ENCODE assay signal across 18 cellular contexts in genomic region chr1:214638997-214639396, GRCh38. TPM values are rescaled to one million over a fixed set of nuclear protein-coding genes. Genes with fewer than 3 reads are reported as not detected.
DNase-seq lines count a peak whose midpoint lies in the region; ATAC-seq and TF ChIP-seq lines count a peak whose summit lies in the region.
"Had no signal": no experiment of that assay in that cellular context is flagged by ENCODE, and none has a peak within 500 bp of the region (broad histone marks: within the 10 kb centered on the region; RNA-seq: fewer than 3 reads in every experiment).

No MANE protein-coding gene starts in this region.

- H3K27ac Mint-ChIP-seq in activated naive CD4-positive, alpha-beta T cell treated with anti-CD3 and anti-CD28 coated beads for 36 hours: peak overlapping the region; percentile 37
- no peak overlapping the region for H3K27ac Mint-ChIP-seq in activated naive CD8-positive, alpha-beta T cell treated with anti-CD3 and anti-CD28 coated beads, Interleukin-2, amount 50 U/mL, for 24 hours
- H3K27ac Mint-ChIP-seq: IgD-negative memory B cell had no signal

- H3K9me3 ChIP-seq in heart left ventricle: no peaks in the 10 kb centered on the region
- H3K9me3 ChIP-seq: HAP-1 had no signal

- H3K36me3 ChIP-seq in heart left ventricle: peaks cover 0 to 8% (median 0%) of the 10 kb centered on the region in 9 donors

- ATAC-seq in activated naive CD8-positive, alpha-beta T cell treated with anti-CD3 and anti-CD28 coated beads, Interleukin-2, amount 50 U/mL, for 24 hours: peak; percentile 25
- no peak for ATAC-seq in heart left ventricle

- H3K4me3 ChIP-seq in heart left ventricle: no peak overlapping the region
- H3K4me3 ChIP-seq: HAP-1 had no signal

- WGBS in heart left ventricle, 4 donors: 82 to 87% (median 85%) methylated on average over 3 of the region's 3 CpGs

- H3K36me3 Mint-ChIP-seq in activated naive CD4-positive, alpha-beta T cell treated with anti-CD3 and anti-CD28 coated beads for 36 hours (ENCODE audit: low read depth): peaks cover 31% of the 10 kb centered on the region
- peaks cover 39% of the 10 kb centered on the region for H3K36me3 Mint-ChIP-seq in activated naive CD8-positive, alpha-beta T cell treated with anti-CD3 and anti-CD28 coated beads, Interleukin-2, amount 50 U/mL, for 24 hours (ENCODE audit: low read depth)
- H3K36me3 Mint-ChIP-seq: IgD-negative memory B cell had no signal

- no peak for DNase-seq in activated naive CD4-positive, alpha-beta T cell treated with anti-CD3 and anti-CD28 coated beads for 36 hours
- no peak for DNase-seq in activated naive CD4-positive, alpha-beta T cell (lab: John Stamatoyannopoulos, UW)
- DNase-seq in EL (peak; percentile 47), iris pigment epithelial cell (ENCODE audit: low read depth) (peak; percentile 62), T-helper 9 cell (no peak), heart left ventricle (no peak), NAMALWA (ENCODE audit: low spot score) (no peak)
- no peak for DNase-seq in activated naive CD8-positive, alpha-beta T cell treated with anti-CD3 and anti-CD28 coated beads, Interleukin-2, amount 50 U/mL, for 24 hours
- DNase-seq: Kasumi-1, NCI-H1105 treated with DMSO at 0.1 percent for 48 hours, NCI-H187 treated with DMSO at 0.1 percent for 48 hours, NCI-H2171, NCI-H748 treated with DMSO at 0.1 percent for 48 hours, OCI-M1, SHP77 treated with DMSO at 0.1 percent for 48 hours had no signal

- H3K27ac ChIP-seq in heart left ventricle: no peak overlapping the region
- H3K27ac ChIP-seq: C4-2B had no signal

- no peak for TF ChIP-seq CTCF in heart left ventricle (IDR thresholded peaks at IDR 0.05)

- no peaks in the 10 kb centered on the region for H3K27me3 ChIP-seq in heart left ventricle

- H3K4me1 Mint-ChIP-seq in activated naive CD4-positive, alpha-beta T cell treated with anti-CD3 and anti-CD28 coated beads for 36 hours (ENCODE audit: low read depth): peaks cover 38% of the 10 kb centered on the region
- H3K4me1 Mint-ChIP-seq in activated naive CD8-positive, alpha-beta T cell treated with anti-CD3 and anti-CD28 coated beads, Interleukin-2, amount 50 U/mL, for 24 hours: peaks cover 30% of the 10 kb centered on the region
- H3K4me1 Mint-ChIP-seq: IgD-negative memory B cell had no signal

- no peak overlapping the region for H3K4me3 Mint-ChIP-seq in activated naive CD4-positive, alpha-beta T cell treated with anti-CD3 and anti-CD28 coated beads for 36 hours
- no peak overlapping the region for H3K4me3 Mint-ChIP-seq in activated naive CD8-positive, alpha-beta T cell treated with anti-CD3 and anti-CD28 coated beads, Interleukin-2, amount 50 U/mL, for 24 hours
- H3K4me3 Mint-ChIP-seq: IgD-negative memory B cell had no signal

- CTCF ChIA-PET in activated naive CD4-positive, alpha-beta T cell treated with anti-CD3 and anti-CD28 coated beads for 36 hours (lab: Charles Lee): interaction anchor here (0.6 to 3.8 kb wide), 4 partner anchors 10 to 1311 kb away, joined by 3 to 23 read pairs (median 4); no protein-coding TSS in a partner anchor

- TF ChIP-seq POLR2A in heart left ventricle (IDR thresholded peaks at IDR 0.05): no peak

- no peaks in the 10 kb centered on the region for H3K27me3 Mint-ChIP-seq in activated naive CD4-positive, alpha-beta T cell treated with anti-CD3 and anti-CD28 coated beads for 36 hours (ENCODE audit: low read depth)
- no peaks in the 10 kb centered on the region for H3K27me3 Mint-ChIP-seq in activated naive CD8-positive, alpha-beta T cell treated with anti-CD3 and anti-CD28 coated beads, Interleukin-2, amount 50 U/mL, for 24 hours
- H3K27me3 Mint-ChIP-seq: IgD-negative memory B cell had no signal

- intact Hi-C loops in activated naive CD4-positive, alpha-beta T cell treated with anti-CD3 and anti-CD28 coated beads for 36 hours (cut with micrococcal nuclease): loop anchor here (1.0 kb wide), 1 partner anchor 198 kb away; no protein-coding TSS in a partner anchor
- intact Hi-C loops in heart left ventricle (cut with DNase I): loop anchor here in 4 of 10 donors (5.0 to 10.0 kb wide), 3 partner anchors 427 to 886 kb away; no protein-coding TSS in a partner anchor

- no peaks in the 10 kb centered on the region for H3K4me1 ChIP-seq in heart left ventricle
- H3K4me1 ChIP-seq: HAP-1 had no signal

- H3K9me3 Mint-ChIP-seq in activated naive CD4-positive, alpha-beta T cell treated with anti-CD3 and anti-CD28 coated beads for 36 hours: no peaks in the 10 kb centered on the region
- no peaks in the 10 kb centered on the region for H3K9me3 Mint-ChIP-seq in activated naive CD8-positive, alpha-beta T cell treated with anti-CD3 and anti-CD28 coated beads, Interleukin-2, amount 50 U/mL, for 24 hours
- H3K9me3 Mint-ChIP-seq: IgD-negative memory B cell had no signal

RNA-seq across cellular contexts. Expression of gene CENPF, which starts 36.0 kb away (rescaled TPM):
- total RNA-seq in activated naive CD4-positive, alpha-beta T cell treated with anti-CD3 and anti-CD28 coated beads for 36 hours: 100 to 1,000 TPM; 116 to 128 TPM
- 1 to 10 TPM in 5 of 9 donors, under 1 TPM in 4; 0.13 to 8.8 (median 1.1) TPM for total RNA-seq in heart left ventricle
- under 1 TPM; 0.04 to 0.46 TPM for polyA plus RNA-seq in heart left ventricle

Comparison
In these comparisons a context has a peak if more than half of its experiments do, and no peak if none do; other contexts are left out.
1. DNase-seq: peak in EL (single experiment) and iris pigment epithelial cell (single experiment); none in activated naive CD4-positive, alpha-beta T cell treated with anti-CD3 and anti-CD28 coated beads for 36 hours (single experiment), activated naive CD4-positive, alpha-beta T cell (0 of 4), activated naive CD8-positive, alpha-beta T cell treated with anti-CD3 and anti-CD28 coated beads, Interleukin-2, amount 50 U/mL, for 24 hours (single experiment), T-helper 9 cell (single experiment), heart left ventricle (0 of 5) and NAMALWA (single experiment).
2. RNA of gene CENPF, which starts 36.0 kb away (total RNA-seq): 116 to 128 TPM in activated naive CD4-positive, alpha-beta T cell treated with anti-CD3 and anti-CD28 coated beads for 36 hours; 0.13 to 8.8 TPM in heart left ventricle; every median in the first group is over 10 times any median in the second.